Comparison of ENCODE assay signal across 10 cellular contexts in the genomic region with DNA sequence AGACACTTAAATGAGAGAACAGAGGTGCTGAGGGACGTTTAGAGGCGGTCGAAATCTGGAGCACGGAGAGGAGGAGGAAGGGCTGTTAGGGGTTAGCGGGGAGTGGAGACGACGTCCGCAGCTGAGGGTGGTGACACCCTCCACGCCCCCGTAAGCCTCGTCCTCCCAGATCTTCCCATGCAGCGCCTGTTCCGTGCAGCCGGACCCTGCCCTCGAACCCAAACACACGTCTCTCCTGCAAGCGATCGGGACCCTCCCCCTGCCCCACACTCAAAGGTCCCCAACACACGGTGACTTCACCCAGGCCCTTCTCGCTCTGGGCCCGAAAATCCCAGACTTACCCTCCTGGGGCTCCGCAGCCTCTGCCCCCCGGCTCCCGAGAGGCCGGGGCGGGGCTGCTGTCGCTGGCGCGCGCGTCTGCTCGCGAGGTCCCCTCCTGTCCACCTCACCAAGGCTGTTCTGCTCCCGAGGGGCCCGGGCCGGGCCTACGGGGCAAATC. TPM values are rescaled to one million over a fixed set of nuclear protein-coding genes. Genes with fewer than 3 reads are reported as not detected.
DNase-seq lines count a peak whose midpoint lies in the region; ATAC-seq, FAIRE-seq and TF ChIP-seq lines count a peak whose summit lies in the region.
"Not testable (repeated sequence)": the region's sequence is repeated elsewhere in the genome, so short reads cannot be mapped to it uniquely, and the experiment has no call there.
"Had no signal": no experiment of that assay in that cellular context is flagged by ENCODE, and none has a peak within 500 bp of the region (broad histone marks: within the 10 kb centered on the region; RNA-seq: fewer than 3 reads in every experiment).

No MANE protein-coding gene starts in this region.

- H3K79me2 ChIP-seq in ACC112 (ENCODE audit: control insufficient read depth, insufficient read depth, low read length, unreplicated experiment), result peaks cover 39% of the 10 kb centered on the region
- H3K79me2 ChIP-seq in smooth muscle cell (ENCODE audit: low read depth), result peaks cover 47% of the 10 kb centered on the region

- peak overlapping the region; percentile 81 for H3K27ac Mint-ChIP-seq in activated CD4-positive, alpha-beta memory T cell treated with anti-CD3 and anti-CD28 coated beads for 36 hours

- peak; percentile 3 for ATAC-seq in GM19035 (IDR thresholded peaks at IDR 0.05; ENCODE audit: unreplicated experiment)
- not testable (repeated sequence) for ATAC-seq in heart left ventricle

- peaks cover 31% of the 10 kb centered on the region for H3K36me3 Mint-ChIP-seq in activated CD4-positive, alpha-beta memory T cell treated with anti-CD3 and anti-CD28 coated beads for 36 hours

- not testable (repeated sequence) for H3K9me3 Mint-ChIP-seq in activated CD4-positive, alpha-beta memory T cell treated with anti-CD3 and anti-CD28 coated beads for 36 hours

- peaks cover 29% of the 10 kb centered on the region for H4K20me1 ChIP-seq in smooth muscle cell (ENCODE audit: low read depth)

- not testable (repeated sequence) for H3F3A ChIP-seq in smooth muscle cell (ENCODE audit: low read depth)

- DNase-seq in NCI-H82 (lab: John Stamatoyannopoulos, UW) (peak; percentile 5), bronchial epithelial cell (ENCODE audit: low read depth) (peak; percentile 2), heart left ventricle (peak in 1 of 5 donors; percentile 26)
- peak; percentile 25 for DNase-seq in activated CD4-positive, alpha-beta memory T cell treated with anti-CD3 and anti-CD28 coated beads for 36 hours
- DNase-seq in smooth muscle cell (lab: John Stamatoyannopoulos, UW; ENCODE audit: unreplicated experiment), result not testable (repeated sequence)

- H3K36me3 ChIP-seq in ACC112 (ENCODE audit: insufficient read depth, low read length) (peaks cover 22% of the 10 kb centered on the region), heart left ventricle (peaks cover 0 to 40% (median 31%) of the 10 kb centered on the region in 9 donors), muscle layer of colon (ENCODE audit: insufficient read depth, low read length) (peaks cover 14% of the 10 kb centered on the region), smooth muscle cell (ENCODE audit: low read depth) (peaks cover 16% of the 10 kb centered on the region)
- not testable (repeated sequence) for H3K36me3 ChIP-seq in bronchial epithelial cell (ENCODE audit: control insufficient read depth, insufficient read depth, low read length)

- peak overlapping the region; percentile 91 for H3K4me3 Mint-ChIP-seq in activated CD4-positive, alpha-beta memory T cell treated with anti-CD3 and anti-CD28 coated beads for 36 hours

- not testable (repeated sequence) for TF ChIP-seq CTCF in bronchial epithelial cell (IDR thresholded peaks at IDR 0.05; ENCODE audit: insufficient read depth, low read length, severe bottlenecking); heart left ventricle (IDR thresholded peaks at IDR 0.05); smooth muscle cell (IDR thresholded peaks at IDR 0.05; ENCODE audit: borderline replicate concordance, insufficient read depth, poor library complexity, severe bottlenecking)

- H3K27ac ChIP-seq in ACC112 (ENCODE audit: low read depth, low read length) (peak overlapping the region; percentile 52; the same call in 1 of the 2 replicates), heart left ventricle (peak overlapping the region; percentile 67 to 92 (median 88)), muscle layer of colon (ENCODE audit: low read depth, low read length) (peak overlapping the region; percentile 96), smooth muscle cell (ENCODE audit: low read depth) (peak overlapping the region; percentile 62)

- WGBS in heart left ventricle, 4 donors, result 0 to 2% (median 1%) methylated on average over 26 to 37 of the region's 37 CpGs
- WGBS in smooth muscle cell (ENCODE audit: low lambda C conversion rate), result 2% methylated on average over 33 of the region's 37 CpGs

- not testable (repeated sequence) for TF ChIP-seq POLR2A in heart left ventricle (IDR thresholded peaks at IDR 0.05)

- H3K4me3 ChIP-seq in ACC112 (ENCODE audit: low read depth, low read length), result peak overlapping the region; percentile 90
- H3K4me3 ChIP-seq in bronchial epithelial cell (ENCODE audit: low read depth, low read length), result peak overlapping the region; percentile 75
- peak overlapping the region; percentile 64 to 98 (median 88) for H3K4me3 ChIP-seq in heart left ventricle
- H3K4me3 ChIP-seq in muscle layer of colon (ENCODE audit: low read depth in 1 of 2, low read length in 2 of 2), result peak overlapping the region; percentile 64 to 99
- peak overlapping the region; percentile 84 for H3K4me3 ChIP-seq in smooth muscle cell

- not testable (repeated sequence) for H3K9me3 ChIP-seq in heart left ventricle; muscle layer of colon (ENCODE audit: low read length); smooth muscle cell (replicated peaks; ENCODE audit: low read depth)

- H3K9ac ChIP-seq in muscle layer of colon (ENCODE audit: low read length) (peak overlapping the region; percentile 57), smooth muscle cell (ENCODE audit: low read depth) (peak overlapping the region; percentile 86)

- H3K27me3 Mint-ChIP-seq in activated CD4-positive, alpha-beta memory T cell treated with anti-CD3 and anti-CD28 coated beads for 36 hours, result not testable (repeated sequence)

- POLR2A ChIA-PET in activated CD4-positive, alpha-beta memory T cell treated with anti-CD3 and anti-CD28 coated beads for 36 hours (lab: Charles Lee), result not testable (repeated sequence)

- H3K4me1 ChIP-seq in ACC112 (ENCODE audit: control insufficient read depth, insufficient read depth, low read length, unreplicated experiment); muscle layer of colon (ENCODE audit: insufficient read depth, low read length): not testable (repeated sequence)
- H3K4me1 ChIP-seq in heart left ventricle (peaks cover 0 to 24% (median 11%) of the 10 kb centered on the region in 12 donors), smooth muscle cell (ENCODE audit: low read depth) (peaks cover 14% of the 10 kb centered on the region)

- FAIRE-seq in bronchial epithelial cell (lab: Jason Lieb, UNC), result not testable (repeated sequence)

- H3K27me3 ChIP-seq in ACC112 (ENCODE audit: insufficient read depth, low read length); bronchial epithelial cell (ENCODE audit: control insufficient read depth, insufficient read depth, low read length); heart left ventricle; muscle layer of colon (ENCODE audit: control insufficient read depth in 1 of 2, insufficient read depth in 2 of 2, low read length in 2 of 2); smooth muscle cell (ENCODE audit: low read depth): not testable (repeated sequence)

- H3K4me2 ChIP-seq in smooth muscle cell, result peak overlapping the region; percentile 99

- intact Hi-C loops in activated CD4-positive, alpha-beta memory T cell treated with anti-CD3 and anti-CD28 coated beads for 36 hours (cut with micrococcal nuclease), result loop anchor here (10.0 kb wide), 1 partner anchor 248 kb away; a partner anchor contains a TSS
- intact Hi-C loops in heart left ventricle (cut with DNase I), result loop anchor here in 1 of 10 donors (5.0 kb wide), 1 partner anchor 40 kb away; a partner anchor contains a TSS

- H3K4me1 Mint-ChIP-seq in activated CD4-positive, alpha-beta memory T cell treated with anti-CD3 and anti-CD28 coated beads for 36 hours (ENCODE audit: low read depth), result peaks cover 31% of the 10 kb centered on the region

- H2AFZ ChIP-seq in ACC112 (ENCODE audit: low read length, unreplicated experiment) (peak overlapping the region; percentile 46), smooth muscle cell (ENCODE audit: low read depth) (peak overlapping the region; percentile 77)

- CTCF ChIA-PET in activated CD4-positive, alpha-beta memory T cell treated with anti-CD3 and anti-CD28 coated beads for 36 hours (lab: Charles Lee), result interaction anchor here (1.2 kb wide), 1 partner anchor 235 kb away, joined by 3 read pairs; no protein-coding TSS in a partner anchor

RNA-seq across cellular contexts. Expression of a gene that starts 35.2 kb away (rescaled TPM):
- total RNA-seq in activated CD4-positive, alpha-beta memory T cell treated with anti-CD3 and anti-CD28 coated beads for 36 hours, result not detected
- total RNA-seq in bronchial epithelial cell (not detected in 2 replicates), heart left ventricle (not detected), smooth muscle cell (not detected in 2 replicates)
- polyA plus RNA-seq in heart left ventricle (under 1 TPM in 1 of 2 donors, not detected in 1; 0.11 TPM), smooth muscle cell (0.22 and 1.1 TPM in 2 replicates)
- total RNA-seq: esophagus mucosa, HT1080 had no signal

RNA-seq across cellular contexts. Expression of a gene that starts 41.2 kb away (rescaled TPM):
- total RNA-seq in activated CD4-positive, alpha-beta memory T cell treated with anti-CD3 and anti-CD28 coated beads for 36 hours, result 10 to 100 TPM; 55.3 to 61.2 TPM
- total RNA-seq in bronchial epithelial cell (7.4 and 12.1 TPM in 2 replicates), heart left ventricle (10 to 100 TPM; 10.8 to 33.2 (median 19.9) TPM), smooth muscle cell (6.9 and 8.0 TPM in 2 replicates)
- polyA plus RNA-seq in heart left ventricle (10 to 100 TPM in 1 of 2 donors, 1 to 10 TPM in 1; 10.0 to 17.4 TPM), smooth muscle cell (12.5 and 20.4 TPM in 2 replicates)
